ENCODE assay signal across 13 cellular contexts in the genomic region with DNA sequence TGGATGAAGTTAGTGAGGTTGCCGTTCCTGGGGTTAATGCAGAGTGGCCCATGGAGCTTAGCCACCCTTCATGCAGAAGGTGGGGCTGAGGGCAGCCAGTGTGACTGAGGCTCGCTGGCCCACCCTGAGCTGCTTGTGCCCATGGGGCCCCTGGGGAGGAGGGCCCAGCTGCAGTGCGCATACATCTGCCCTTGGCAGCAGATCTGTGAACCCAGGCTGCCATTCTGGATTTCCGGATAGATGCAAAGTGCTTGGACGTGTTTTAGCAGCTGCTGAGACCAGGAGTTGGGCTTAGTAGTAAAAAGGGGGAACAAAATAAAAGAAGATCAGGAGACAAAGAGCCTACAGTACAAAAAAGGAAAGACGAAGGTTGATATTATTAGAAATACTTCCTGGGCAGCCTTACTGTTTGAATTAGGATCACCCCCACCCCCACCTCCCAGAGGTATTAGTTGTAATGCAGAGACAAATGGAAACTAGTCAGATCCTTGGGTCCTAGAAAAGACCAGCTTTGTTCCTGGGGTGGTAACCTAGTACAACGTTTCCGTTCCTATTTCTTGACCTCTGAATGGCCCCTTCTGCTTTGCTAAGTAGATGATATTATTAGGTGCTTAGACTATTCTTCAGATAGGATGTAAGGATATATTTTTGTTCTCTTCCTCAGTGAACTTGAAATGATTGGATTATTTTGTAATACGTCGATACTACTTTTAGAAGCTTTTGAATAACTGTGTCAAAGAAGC.
A peak's percentile ranks its signal among the peaks of the same experiment; 100 is the strongest.
DNase-seq lines count a peak whose midpoint lies in the region; ATAC-seq and TF ChIP-seq lines count a peak whose summit lies in the region.
"Had no signal": no experiment of that assay in that cellular context is flagged by ENCODE, and none has a peak within 500 bp of the region (broad histone marks: within the 10 kb centered on the region; RNA-seq: fewer than 3 reads in every experiment).

No MANE protein-coding gene starts in this region.

- no peak for TF ChIP-seq RAD21 in IMR-90 (IDR thresholded peaks at IDR 0.05; ENCODE audit: low read length)

- H3K27ac ChIP-seq in BLaER1 = peak overlapping the region; percentile 89
- no peak overlapping the region for H3K27ac ChIP-seq in IMR-90 (ENCODE audit: insufficient read depth, low read length)
- peak overlapping the region; percentile 30 for H3K27ac ChIP-seq in endodermal cell (ENCODE audit: low read depth, low read length)

- H3K4me3 Mint-ChIP-seq in endodermal cell = no peak overlapping the region
- H3K4me3 Mint-ChIP-seq in stimulated activated naive CD8-positive, alpha-beta T cell treated with anti-CD3 and anti-CD28 coated beads, Interleukin-15, amount 100 ng/mL, for 72 hours = no peak overlapping the region
- H3K4me3 Mint-ChIP-seq: activated CD4-positive, alpha-beta memory T cell treated with anti-CD3 and anti-CD28 coated beads for 36 hours; B cell had no signal

- H3K79me1 ChIP-seq in IMR-90 (ENCODE audit: low read depth in 1 of 2, low read length in 2 of 2) = peaks cover 26 to 96% of the 10 kb centered on the region in 2 experiments

- peak overlapping the region; percentile 36; the same call in 1 of the 2 replicates for H4K91ac ChIP-seq in IMR-90 (ENCODE audit: insufficient read depth, low read depth, low read length)

- no peaks in the 10 kb centered on the region for H3K9me3 Mint-ChIP-seq in endodermal cell
- H3K9me3 Mint-ChIP-seq in stimulated activated naive CD8-positive, alpha-beta T cell treated with anti-CD3 and anti-CD28 coated beads, Interleukin-15, amount 100 ng/mL, for 72 hours = no peaks in the 10 kb centered on the region
- H3K9me3 Mint-ChIP-seq: activated CD4-positive, alpha-beta memory T cell treated with anti-CD3 and anti-CD28 coated beads for 36 hours; activated T-helper 2 cell treated with anti-CD3 and anti-CD28 coated beads, Interferon-gamma antibody, Interleukin-2, Interleukin-4, amounts not matched to agents 10 μg/mL and 5 μg/mL and 100 μg/mL, durations not matched to agents 14 hours and 24 hours and 36 hours had no signal

- no peaks in the 10 kb centered on the region for H3K36me3 ChIP-seq in BLaER1
- H3K36me3 ChIP-seq in IMR-90 (ENCODE audit: control insufficient read depth, insufficient read depth, low read length) = no peaks in the 10 kb centered on the region
- no peaks in the 10 kb centered on the region for H3K36me3 ChIP-seq in endodermal cell (ENCODE audit: control insufficient read depth, insufficient read depth, low read length)

- peak overlapping the region; percentile 3; the same call in 1 of the 2 replicates for H2BK20ac ChIP-seq in IMR-90 (ENCODE audit: low read depth, low read length)

- TF ChIP-seq CTCF in IMR-90 (conservative IDR thresholded peaks at IDR 0.05; ENCODE audit: low read depth, low read length) = no peak
- TF ChIP-seq CTCF in endodermal cell (conservative IDR thresholded peaks at IDR 0.05) = no peak

- no peak overlapping the region for H2BK5ac ChIP-seq in IMR-90 (ENCODE audit: low read depth, low read length, poor library complexity, severe bottlenecking)

- in situ Hi-C loops in IMR-90 (cut with MboI; ENCODE audit: low sequenced_read_pairs) = no loop called here

- H3K27me3 ChIP-seq in BLaER1 (no peaks in the 10 kb centered on the region), IMR-90 (ENCODE audit: control insufficient read depth, insufficient read depth, low read length) (no peaks in the 10 kb centered on the region), endodermal cell (ENCODE audit: control insufficient read depth, insufficient read depth, low read length, poor library complexity, severe bottlenecking) (no peaks in the 10 kb centered on the region)

- WGBS in IMR-90 (ENCODE audit: extremely low coverage in 2 of 2, insufficient read length in 1 of 2), 2 experiments = 30% methylated on average over 4 of the region's 10 CpGs; no CpG with 5 or more reads in 1 of the 2 experiments
- 79 to 92% methylated on average over 4 to 9 of the region's 10 CpGs for WGBS in endodermal cell (ENCODE audit: insufficient coverage in 1 of 2, insufficient read length in 1 of 2), 2 experiments

- H3K4me2 ChIP-seq in BLaER1 (peak overlapping the region; percentile 94), IMR-90 (ENCODE audit: low read depth, low read length) (peak overlapping the region; percentile 73)

- ATAC-seq in IMR-90 (ENCODE audit: low read depth) (no peak), GM18502 (IDR thresholded peaks at IDR 0.05; ENCODE audit: poor library complexity, unreplicated experiment) (no peak)
- ATAC-seq in stimulated activated naive CD8-positive, alpha-beta T cell treated with anti-CD3 and anti-CD28 coated beads, Interleukin-15, amount 100 ng/mL, for 72 hours = no peak

- POLR2A ChIA-PET in IMR-90 (lab: Charles Lee; ENCODE audit: unreplicated experiment) = no interaction called here

- no peak overlapping the region for H2AK9ac ChIP-seq in IMR-90 (replicated peaks; ENCODE audit: low read depth, low read length, poor library complexity)

- H3K56ac ChIP-seq in IMR-90 (ENCODE audit: extremely low read depth, insufficient read depth, low read length) = no peak overlapping the region

- H3K27me3 Mint-ChIP-seq in endodermal cell (ENCODE audit: insufficient read depth) = no peaks in the 10 kb centered on the region
- H3K27me3 Mint-ChIP-seq in stimulated activated naive CD8-positive, alpha-beta T cell treated with anti-CD3 and anti-CD28 coated beads, Interleukin-15, amount 100 ng/mL, for 72 hours = no peaks in the 10 kb centered on the region
- H3K27me3 Mint-ChIP-seq: activated CD4-positive, alpha-beta memory T cell treated with anti-CD3 and anti-CD28 coated beads for 36 hours had no signal

- DNase-seq in IMR-90 (no peak), endodermal cell (no peak), putamen (ENCODE audit: low spot score) (peak; percentile 23), AML-193 (lab: John Stamatoyannopoulos, UW) (no peak), anterior cingulate cortex (lab: John Stamatoyannopoulos, UW) (no peak)
- no peak for DNase-seq in stimulated activated naive CD8-positive, alpha-beta T cell treated with anti-CD3 and anti-CD28 coated beads, Interleukin-15, amount 100 ng/mL, for 72 hours
- DNase-seq: activated CD4-positive, alpha-beta memory T cell treated with anti-CD3 and anti-CD28 coated beads for 36 hours; NCI-H2227 treated with DMSO at 0.1 percent for 48 hours; OCI-M1 had no signal

- H3K4me1 ChIP-seq in BLaER1 = peaks cover 100% of the 10 kb centered on the region
- peaks cover 52% of the 10 kb centered on the region for H3K4me1 ChIP-seq in IMR-90 (ENCODE audit: control insufficient read depth, insufficient read depth, low read length)
- peaks cover 15% of the 10 kb centered on the region for H3K4me1 ChIP-seq in endodermal cell (ENCODE audit: control insufficient read depth, insufficient read depth, low read length)

- peaks cover 90% of the 10 kb centered on the region for H3K4me1 Mint-ChIP-seq in endodermal cell
- peaks cover 94% of the 10 kb centered on the region for H3K4me1 Mint-ChIP-seq in stimulated activated naive CD8-positive, alpha-beta T cell treated with anti-CD3 and anti-CD28 coated beads, Interleukin-15, amount 100 ng/mL, for 72 hours

- peak overlapping the region; percentile 44 for H2AFZ ChIP-seq in IMR-90 (replicated peaks; ENCODE audit: low read length, poor library complexity)

- H3K14ac ChIP-seq in IMR-90 (replicated peaks; ENCODE audit: low read depth, low read length) = peak overlapping the region; percentile 46

- H3K9me1 ChIP-seq in IMR-90 (ENCODE audit: insufficient read depth, low read length) = peaks cover 66% of the 10 kb centered on the region

- peak overlapping the region in 1 of 2 experiments; percentile 12; a peak in 1 of 4 replicates for H4K8ac ChIP-seq in IMR-90 (ENCODE audit: low read depth in 2 of 2, low read length in 2 of 2)

- H3K9me3 ChIP-seq in BLaER1 = no peaks in the 10 kb centered on the region
- no peaks in the 10 kb centered on the region for H3K9me3 ChIP-seq in IMR-90 (ENCODE audit: control insufficient read depth, insufficient read depth, low read length)
- H3K9me3 ChIP-seq in endodermal cell (ENCODE audit: control insufficient read depth, low read length) = no peaks in the 10 kb centered on the region

- H3K9ac ChIP-seq in BLaER1 (peak overlapping the region; percentile 79), IMR-90 (ENCODE audit: low read depth, low read length) (no peak overlapping the region), endodermal cell (ENCODE audit: extremely low read depth, low read length, poor library complexity, severe bottlenecking) (no peak overlapping the region)

- intact Hi-C loops in IMR-90 (cut with micrococcal nuclease) = loop anchor here (2.0 kb wide), 1 partner anchor 28 kb away; no protein-coding TSS in a partner anchor

- H3K18ac ChIP-seq in IMR-90 (ENCODE audit: low read depth, low read length) = no peak overlapping the region

- no TSS peak for BruUV-seq in IMR-90 (replicated peaks; lab: Mats Ljungman, UMichigan)

- no peak overlapping the region for H2AK5ac ChIP-seq in IMR-90 (ENCODE audit: low read depth, low read length)

- H4K5ac ChIP-seq in IMR-90 (ENCODE audit: low read depth, low read length) = no peak overlapping the region

- H3K4me3 ChIP-seq in BLaER1 = peak overlapping the region; percentile 52
- H3K4me3 ChIP-seq in IMR-90 (ENCODE audit: insufficient read depth, low read depth, low read length) = no peak overlapping the region
- no peak overlapping the region for H3K4me3 ChIP-seq in endodermal cell (ENCODE audit: low read length)

- CTCF ChIA-PET in IMR-90 (lab: Yijun Ruan, JAX) = interaction anchor here (0.7 kb wide), 1 partner anchor 358 kb away, joined by 3 read pairs; no protein-coding TSS in a partner anchor

- H3K27ac Mint-ChIP-seq in endodermal cell = no peak overlapping the region
- H3K27ac Mint-ChIP-seq in stimulated activated naive CD8-positive, alpha-beta T cell treated with anti-CD3 and anti-CD28 coated beads, Interleukin-15, amount 100 ng/mL, for 72 hours = no peak overlapping the region
- H3K27ac Mint-ChIP-seq: activated CD4-positive, alpha-beta memory T cell treated with anti-CD3 and anti-CD28 coated beads for 36 hours; activated T-helper 2 cell treated with anti-CD3 and anti-CD28 coated beads, Interferon-gamma antibody, Interleukin-2, Interleukin-4, amounts not matched to agents 10 μg/mL and 5 μg/mL and 100 μg/mL, durations not matched to agents 14 hours and 24 hours and 36 hours; B cell had no signal

- H4K20me1 ChIP-seq in BLaER1 (peaks cover 100% of the 10 kb centered on the region), IMR-90 (ENCODE audit: insufficient read depth, low read length) (peaks cover 99% of the 10 kb centered on the region)

- no peak for TF ChIP-seq POLR2A in IMR-90 (IDR thresholded peaks at IDR 0.05; ENCODE audit: low read depth, low read length)

- H2BK120ac ChIP-seq in IMR-90 (ENCODE audit: low read depth, low read length) = peak overlapping the region; percentile 1; the same call in 1 of the 2 replicates

- no peaks in the 10 kb centered on the region for H3K36me3 Mint-ChIP-seq in endodermal cell (ENCODE audit: low read depth)
- H3K36me3 Mint-ChIP-seq: activated CD4-positive, alpha-beta memory T cell treated with anti-CD3 and anti-CD28 coated beads for 36 hours had no signal

- peak overlapping the region; percentile 58; the same call in 1 of the 2 replicates for H3K23ac ChIP-seq in IMR-90 (ENCODE audit: low read depth, low read length)

- H2BK15ac ChIP-seq in IMR-90 (ENCODE audit: low read depth, low read length) = no peak overlapping the region

- dilution Hi-C loops in IMR-90 (cut with HindIII; ENCODE audit: low sequenced_read_pairs, unreplicated experiment) = no loop called here

- peak overlapping the region; percentile 43 for H3K4ac ChIP-seq in IMR-90 (ENCODE audit: low read depth, low read length)
